ENCODE assay signal across 28 cellular contexts in genomic region chr1:43588592-43588991, GRCh38. TPM values are rescaled to one million over a fixed set of nuclear protein-coding genes. Genes with fewer than 3 reads are reported as not detected.
"Had no signal": no experiment of that assay in that cellular context is flagged by ENCODE, and none has a peak within 500 bp of the region (broad histone marks: within the 10 kb centered on the region; RNA-seq: fewer than 3 reads in every experiment).

No MANE protein-coding gene starts in this region.

- H3K4me1 ChIP-seq: psoas muscle, spleen, stomach, tibial nerve, uterus had no signal

- DNase-seq: naive B cell; naive thymus-derived CD8-positive, alpha-beta T cell; nephron progenitor cell; occipital lobe; ovary; posterior cingulate gyrus; psoas muscle; right cardiac atrium; spleen; stimulated activated CD4-positive, alpha-beta T cell treated with anti-CD3 and anti-CD28 coated beads, Interleukin-12 subunit alpha, Interleukin-12 subunit beta, amount 100 ng/mL, for 4 hours; stimulated activated CD4-positive, alpha-beta T cell treated with anti-CD3 and anti-CD28 coated beads, Interleukin-2, amount 100 ng/mL, for 24 hours; stimulated activated CD4-positive, alpha-beta T cell treated with anti-CD3 and anti-CD28 coated beads, Interleukin-2, amount 100 ng/mL, for 48 hours; stimulated activated CD4-positive, alpha-beta T cell treated with anti-CD3 and anti-CD28 coated beads, Interleukin-4, amount 100 ng/mL, for 24 hours; stimulated activated naive B cell treated with anti-CD40 and anti-IgM and Interleukin-4, amounts not matched to agents 10 μg/mL and 1 μg/mL and 100 μg/mL, for 72 hours; stimulated activated naive CD4-positive, alpha-beta T cell treated with Interleukin-2 at 50 U/mL for 16 hours; stomach; thyroid gland; trophoblast cell; upper lobe of left lung; uterus had no signal

- H3K27ac ChIP-seq: ovary, psoas muscle, spleen, stomach, thoracic aorta, thyroid gland, tibial nerve, uterus had no signal

- H3K9ac ChIP-seq: parathyroid adenoma had no signal

- H2AFZ ChIP-seq: parathyroid adenoma had no signal

- H3K36me3 ChIP-seq: uterus had no signal

- H3K9me3 ChIP-seq: ovary, psoas muscle, spleen, stomach, thoracic aorta, thyroid gland, tibial nerve, upper lobe of left lung, uterus had no signal

- ATAC-seq: naive thymus-derived CD8-positive, alpha-beta T cell; natural killer cell treated with Interleukin-12 subunit alpha and Interleukin-12 subunit beta and Interleukin-15 and Interleukin-18, amount 100 ng/mL, for 72 hours; right cardiac atrium; sciatic nerve; stimulated activated effector memory CD8-positive, alpha-beta T cell treated with anti-CD3 and anti-CD28 coated beads, Interleukin-12 subunit alpha, Interleukin-12 subunit beta, amount 100 ng/mL, for 72 hours; stimulated activated naive B cell treated with anti-CD40 and anti-IgM and Interleukin-4, amounts not matched to agents 10 μg/mL and 1 μg/mL and 100 μg/mL, for 72 hours had no signal

- H3K4me3 ChIP-seq: ovary, psoas muscle, skin epidermis, smooth muscle cell, spleen, stomach, thoracic aorta, thyroid gland, tibial nerve, upper lobe of left lung, uterus had no signal

- H3K4me2 ChIP-seq: smooth muscle cell had no signal

- H3K27me3 ChIP-seq: ovary, spleen, stomach, thyroid gland, tibial nerve, upper lobe of left lung, uterus had no signal

RNA-seq across cellular contexts. Expression of gene PTPRF, which starts 57.9 kb away (rescaled TPM):
- polyA plus RNA-seq: naive thymus-derived CD8-positive, alpha-beta T cell had no signal
